16 cellular contexts compared by ENCODE assay signal in the genomic region with DNA sequence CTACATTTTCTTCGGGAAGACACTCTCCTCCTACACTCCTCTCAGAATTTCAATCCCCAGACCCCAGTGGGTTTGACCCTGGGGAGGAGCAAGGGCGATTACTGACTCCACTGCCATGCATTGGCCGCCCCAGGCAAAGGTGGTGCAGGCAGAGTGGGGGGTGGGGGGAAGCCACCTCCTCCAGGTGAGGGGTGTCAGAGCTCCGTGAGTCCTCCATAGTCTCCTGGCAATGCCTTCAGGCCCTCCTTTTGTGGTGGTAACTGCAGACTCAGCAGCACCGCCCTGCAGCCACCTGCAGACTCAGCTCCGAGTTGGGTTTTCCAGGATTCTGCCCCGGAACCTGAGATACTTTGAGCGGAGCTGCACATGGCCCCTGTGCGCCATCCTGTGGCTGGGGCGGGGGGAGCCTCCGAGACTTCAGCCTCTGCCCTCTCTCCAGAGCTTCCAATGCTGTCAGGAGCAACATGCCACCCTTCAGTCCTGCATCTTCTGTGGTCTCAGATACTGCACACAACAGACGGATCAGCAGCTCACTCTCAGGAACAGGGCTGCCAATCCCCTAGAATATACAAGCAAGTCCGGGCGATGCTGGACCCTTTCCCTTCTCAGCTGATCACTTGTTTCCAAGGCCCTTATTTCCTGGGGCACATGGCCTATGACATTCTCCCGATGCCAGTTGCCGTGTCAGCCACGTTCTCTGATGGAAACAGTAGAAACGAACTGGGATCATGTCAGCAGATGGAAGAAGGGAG. TPM values are rescaled to one million over a fixed set of nuclear protein-coding genes. Genes with fewer than 3 reads are reported as not detected.
DNase-seq lines count a peak whose midpoint lies in the region; FAIRE-seq and TF ChIP-seq lines count a peak whose summit lies in the region.
"Had no signal": no experiment of that assay in that cellular context is flagged by ENCODE, and none has a peak within 500 bp of the region (broad histone marks: within the 10 kb centered on the region; RNA-seq: fewer than 3 reads in every experiment).

No MANE protein-coding gene starts in this region.

- no peak overlapping the region for H3K4me2 ChIP-seq in Karpas-422 (ENCODE audit: low read depth, low read length, poor library complexity, severe bottlenecking)

- H3K4me1 Mint-ChIP-seq in neural crest cell, result no peaks in the 10 kb centered on the region
- H3K4me1 Mint-ChIP-seq in activated T-cell treated with anti-CD3 and anti-CD28 coated beads, Interleukin-2, amount 50 U/mL, for 24 hours (ENCODE audit: low read depth), result peaks cover 1% of the 10 kb centered on the region
- H3K4me1 Mint-ChIP-seq: activated CD4-positive, alpha-beta T cell treated with anti-CD3 and anti-CD28 coated beads, Interleukin-2, amount 10 ng/mL, durations not matched to agents 24 days and 14 days had no signal

- H4K20me1 ChIP-seq in Karpas-422 (ENCODE audit: insufficient read depth, low read depth, low read length), result peaks cover 3% of the 10 kb centered on the region; the same call in 1 of the 2 replicates

- no peak overlapping the region for H3K9ac ChIP-seq in Karpas-422 (ENCODE audit: low read length)

- TF ChIP-seq CTCF in bronchial epithelial cell (IDR thresholded peaks at IDR 0.05; ENCODE audit: insufficient read depth, low read length, severe bottlenecking) (peak; percentile 44), neural crest cell (conservative IDR thresholded peaks at IDR 0.05) (peak; percentile 27)

- H3K79me2 ChIP-seq in Karpas-422 (ENCODE audit: low read length), result no peaks in the 10 kb centered on the region

- H3K27me3 ChIP-seq in Karpas-422 (ENCODE audit: low read length), result no peaks in the 10 kb centered on the region
- H3K27me3 ChIP-seq in bronchial epithelial cell (ENCODE audit: control insufficient read depth, insufficient read depth, low read length), result no peaks in the 10 kb centered on the region

- H3K36me3 ChIP-seq in Karpas-422 (ENCODE audit: insufficient read depth, low read length) (no peaks in the 10 kb centered on the region), bronchial epithelial cell (ENCODE audit: control insufficient read depth, insufficient read depth, low read length) (no peaks in the 10 kb centered on the region)

- no peaks in the 10 kb centered on the region for H3K9me3 Mint-ChIP-seq in neural crest cell
- H3K9me3 Mint-ChIP-seq in activated T-cell treated with anti-CD3 and anti-CD28 coated beads, Interleukin-2, amount 50 U/mL, for 24 hours, result no peaks in the 10 kb centered on the region
- H3K9me3 Mint-ChIP-seq: activated CD4-positive, alpha-beta T cell treated with anti-CD3 and anti-CD28 coated beads, Interleukin-2, amount 10 ng/mL, durations not matched to agents 24 days and 14 days; stimulated activated memory B cell treated with anti-CD40 and anti-IgM and Interleukin-4, amounts not matched to agents 10 μg/mL and 1 μg/mL and 100 μg/mL, for 72 hours had no signal

- H3K9me2 ChIP-seq in Karpas-422 (replicated peaks; ENCODE audit: insufficient read depth, low read length), result no peaks in the 10 kb centered on the region

- H3K27ac Mint-ChIP-seq in neural crest cell (ENCODE audit: unreplicated experiment), result no peak overlapping the region
- no peak overlapping the region for H3K27ac Mint-ChIP-seq in activated T-cell treated with anti-CD3 and anti-CD28 coated beads, Interleukin-2, amount 50 U/mL, for 24 hours
- H3K27ac Mint-ChIP-seq: activated CD4-positive, alpha-beta T cell treated with anti-CD3 and anti-CD28 coated beads, Interleukin-2, amount 10 ng/mL, durations not matched to agents 24 days and 14 days; activated naive CD8-positive, alpha-beta T cell; stimulated activated memory B cell treated with anti-CD40 and anti-IgM and Interleukin-4, amounts not matched to agents 10 μg/mL and 1 μg/mL and 100 μg/mL, for 72 hours had no signal

- H3K4me3 Mint-ChIP-seq in neural crest cell, result no peak overlapping the region
- H3K4me3 Mint-ChIP-seq in activated T-cell treated with anti-CD3 and anti-CD28 coated beads, Interleukin-2, amount 50 U/mL, for 24 hours, result no peak overlapping the region
- H3K4me3 Mint-ChIP-seq: activated CD4-positive, alpha-beta T cell treated with anti-CD3 and anti-CD28 coated beads, Interleukin-2, amount 10 ng/mL, durations not matched to agents 24 days and 14 days; activated naive CD8-positive, alpha-beta T cell; stimulated activated memory B cell treated with anti-CD40 and anti-IgM and Interleukin-4, amounts not matched to agents 10 μg/mL and 1 μg/mL and 100 μg/mL, for 72 hours had no signal

- no peaks in the 10 kb centered on the region for H3K4me1 ChIP-seq in Karpas-422 (ENCODE audit: low read length)

- no peaks in the 10 kb centered on the region for H3K9me3 ChIP-seq in Karpas-422 (ENCODE audit: low read length)

- H3K4me3 ChIP-seq in Karpas-422 (ENCODE audit: low read length) (no peak overlapping the region), bronchial epithelial cell (ENCODE audit: low read depth, low read length) (no peak overlapping the region)

- peak; percentile 8 for DNase-seq in ELR (ENCODE audit: low read depth)
- DNase-seq in Karpas-422, result peak; percentile 76
- DNase-seq in bronchial epithelial cell (ENCODE audit: low read depth), result no peak
- DNase-seq in neural crest cell (ENCODE audit: low read depth, low spot score), result no peak
- no peak for DNase-seq in NOMO-1 treated with DMSO at 0.1 percent for 48 hours (lab: John Stamatoyannopoulos, UW; ENCODE audit: unreplicated experiment)
- DNase-seq in activated CD4-positive, alpha-beta T cell treated with anti-CD3 and anti-CD28 coated beads, Interleukin-2, amount 50 U/mL, for 48 hours, result no peak
- no peak for DNase-seq in A172 (ENCODE audit: low spot score)
- no peak for DNase-seq in activated T-cell treated with anti-CD3 and anti-CD28 coated beads, Interleukin-2, amount 50 U/mL, for 24 hours
- DNase-seq: activated CD4-positive, alpha-beta T cell treated with anti-CD3 and anti-CD28 coated beads, Interleukin-2, amount 10 ng/mL, durations not matched to agents 24 days and 14 days; DMS153; NCI-H1417 treated with DMSO at 0.1 percent for 48 hours had no signal

- no peaks in the 10 kb centered on the region for H3K27me3 Mint-ChIP-seq in neural crest cell (ENCODE audit: low read depth)
- H3K27me3 Mint-ChIP-seq in activated T-cell treated with anti-CD3 and anti-CD28 coated beads, Interleukin-2, amount 50 U/mL, for 24 hours, result no peaks in the 10 kb centered on the region
- H3K27me3 Mint-ChIP-seq: activated naive CD8-positive, alpha-beta T cell had no signal

- H3K27ac ChIP-seq in Karpas-422 (ENCODE audit: low read length), result no peak overlapping the region

- peak; percentile 50 for FAIRE-seq in bronchial epithelial cell (lab: Jason Lieb, UNC)
- FAIRE-seq: H54 had no signal

- no peaks in the 10 kb centered on the region for H3K36me3 Mint-ChIP-seq in neural crest cell (ENCODE audit: low read depth)
- no peaks in the 10 kb centered on the region for H3K36me3 Mint-ChIP-seq in activated T-cell treated with anti-CD3 and anti-CD28 coated beads, Interleukin-2, amount 50 U/mL, for 24 hours (ENCODE audit: low read depth)
- H3K36me3 Mint-ChIP-seq: activated naive CD8-positive, alpha-beta T cell; stimulated activated memory B cell treated with anti-CD40 and anti-IgM and Interleukin-4, amounts not matched to agents 10 μg/mL and 1 μg/mL and 100 μg/mL, for 72 hours had no signal

- H2AFZ ChIP-seq in Karpas-422 (ENCODE audit: low read length), result no peak overlapping the region

RNA-seq across cellular contexts. Expression of a gene that starts 2.4 kb away (rescaled TPM):
- total RNA-seq in Karpas-422 (2014; rRNA removed; shearing (Covaris generic); ENCODE audit: low replicate concordance), result not detected in 2 replicates
- 0.77 and 0.79 TPM in 2 replicates for total RNA-seq in bronchial epithelial cell
- total RNA-seq in neural crest cell, result not detected in 2 replicates
- 1.9 and 3.1 TPM in 2 replicates for total RNA-seq in A172 (2014; rRNA removed; shearing (Covaris generic))
- total RNA-seq: activated CD4-positive, alpha-beta T cell treated with anti-CD3 and anti-CD28 coated beads, Interleukin-2, amount 10 ng/mL, durations not matched to agents 24 days and 14 days; mucosa of gallbladder; RPMI7951 had no signal

RNA-seq across cellular contexts. Expression of a gene that starts 29.3 kb away (rescaled TPM):
- not detected in 2 replicates for total RNA-seq in Karpas-422 (2014; rRNA removed; shearing (Covaris generic); ENCODE audit: low replicate concordance)
- 24.2 and 53.3 TPM in 2 replicates for total RNA-seq in bronchial epithelial cell
- total RNA-seq in neural crest cell, result 0.64 TPM in 1 of 2 replicates, not detected in the other
- total RNA-seq in A172 (2014; rRNA removed; shearing (Covaris generic)), result 0.16 TPM in 1 of 2 replicates, not detected in the other
- total RNA-seq: activated CD4-positive, alpha-beta T cell treated with anti-CD3 and anti-CD28 coated beads, Interleukin-2, amount 10 ng/mL, durations not matched to agents 24 days and 14 days; RPMI7951 had no signal

Comparison
In these comparisons a context has a peak if more than half of its experiments do, and no peak if none do; other contexts are left out.
1. DNase-seq: peak in ELR (single experiment) and Karpas-422 (single experiment); none in bronchial epithelial cell (single experiment), neural crest cell (single experiment), NOMO-1 treated with DMSO at 0.1 percent for 48 hours (single experiment), activated CD4-positive, alpha-beta T cell treated with anti-CD3 and anti-CD28 coated beads, Interleukin-2, amount 50 U/mL, for 48 hours (0 of 2), A172 (single experiment) and activated T-cell treated with anti-CD3 and anti-CD28 coated beads, Interleukin-2, amount 50 U/mL, for 24 hours (single experiment).
2. RNA of a gene that starts 29.3 kb away (total RNA-seq): 24.2 to 53.3 TPM in bronchial epithelial cell; 0.64 TPM in neural crest cell, 0.16 TPM in A172 and not detected in Karpas-422; every median in the first group is over 10 times any median in the second.